ENCODE assay signal across 26 cellular contexts in the genomic region with DNA sequence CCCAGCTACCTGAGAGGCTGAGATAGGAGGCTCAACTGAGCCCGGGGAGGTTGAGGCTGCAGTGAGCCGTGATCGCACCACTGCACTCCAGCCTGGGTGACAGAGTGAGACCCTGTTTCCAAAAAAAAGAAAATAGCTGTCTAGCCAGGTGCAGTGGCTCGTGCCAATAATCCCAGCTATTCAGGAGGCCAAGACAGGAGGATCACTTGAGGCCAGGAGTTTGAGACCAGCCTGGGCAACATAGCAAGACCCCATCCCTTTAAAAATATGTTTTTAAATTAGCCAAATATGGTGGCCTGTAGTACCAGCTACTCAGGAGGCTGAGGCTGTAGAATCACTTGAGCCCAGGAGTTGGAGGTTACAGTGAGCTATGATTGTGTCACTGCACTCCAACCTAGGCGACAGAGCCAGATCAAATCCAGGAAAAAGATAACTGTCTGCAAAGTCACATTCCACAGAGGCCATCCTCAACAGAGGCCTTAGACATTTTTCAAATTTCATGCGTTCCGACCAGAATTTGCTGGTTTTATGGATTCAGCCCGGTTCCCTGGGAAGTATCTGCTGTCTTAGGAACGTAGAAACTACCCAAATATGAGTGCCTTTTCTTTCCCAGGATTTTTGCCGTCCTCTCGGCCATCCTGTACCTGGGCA. TPM values are rescaled to one million over a fixed set of nuclear protein-coding genes. Genes with fewer than 3 reads are reported as not detected.
DNase-seq lines count a peak whose midpoint lies in the region; ATAC-seq, FAIRE-seq and TF ChIP-seq lines count a peak whose summit lies in the region.
"Had no signal": no experiment of that assay in that cellular context is flagged by ENCODE, and none has a peak within 500 bp of the region (broad histone marks: within the 10 kb centered on the region; RNA-seq: fewer than 3 reads in every experiment).

No MANE protein-coding gene starts in this region.

- H3K9ac ChIP-seq in HepG2 (ENCODE audit: insufficient read depth, low read depth, low read length): no peak overlapping the region

- peaks cover 13% of the 10 kb centered on the region for H3K4me1 ChIP-seq in HepG2 (ENCODE audit: insufficient read depth, low read length)
- peaks cover 0 to 11% (median 0%) of the 10 kb centered on the region in 4 donors for H3K4me1 ChIP-seq in right lobe of liver
- H3K4me1 ChIP-seq: BE2C had no signal

- H3K9me3 Mint-ChIP-seq in naive B cell: no peaks in the 10 kb centered on the region
- H3K9me3 Mint-ChIP-seq in stimulated activated memory B cell treated with anti-CD40 and anti-IgM and Interleukin-4, amounts not matched to agents 10 μg/mL and 1 μg/mL and 100 μg/mL, for 72 hours: no peaks in the 10 kb centered on the region
- H3K9me3 Mint-ChIP-seq in naive thymus-derived CD8-positive, alpha-beta T cell: no peaks in the 10 kb centered on the region
- H3K9me3 Mint-ChIP-seq: IgD-negative memory B cell had no signal

- TF ChIP-seq CTCF in HepG2 (CRISPR knock-in tag; IDR thresholded peaks at IDR 0.05) (no peak), right lobe of liver (IDR thresholded peaks at IDR 0.05) (no peak)

- FAIRE-seq in HepG2 (lab: Jason Lieb, UNC) (no peak), RCC 7860 (lab: Jason Lieb, UNC) (no peak)
- FAIRE-seq: GM12891, H1 had no signal

- peaks cover 3 to 36% of the 10 kb centered on the region in 2 experiments; a peak in 3 of 5 replicates for H3K36me3 ChIP-seq in HepG2 (replicated peaks in 1 of 2; ENCODE audit: control insufficient read depth in 1 of 2, insufficient read depth in 2 of 2, low read length in 2 of 2)
- H3K36me3 ChIP-seq in right lobe of liver: peaks cover 0 to 53% (median 18%) of the 10 kb centered on the region in 4 donors

- H3K27me3 ChIP-seq in HepG2 (ENCODE audit: control insufficient read depth in 1 of 2, insufficient read depth in 2 of 2, low read length in 2 of 2): no peaks in the 10 kb centered on the region
- H3K27me3 ChIP-seq in right lobe of liver: no peaks in the 10 kb centered on the region
- H3K27me3 ChIP-seq: BE2C had no signal

- H3K4me3 Mint-ChIP-seq in naive B cell: no peak overlapping the region
- no peak overlapping the region for H3K4me3 Mint-ChIP-seq in stimulated activated memory B cell treated with anti-CD40 and anti-IgM and Interleukin-4, amounts not matched to agents 10 μg/mL and 1 μg/mL and 100 μg/mL, for 72 hours
- no peak overlapping the region for H3K4me3 Mint-ChIP-seq in naive thymus-derived CD8-positive, alpha-beta T cell

- no peak for TF ChIP-seq RAD21 in HepG2 (CRISPR knock-in tag; IDR thresholded peaks at IDR 0.05)

- POLR2A ChIA-PET in HepG2 (lab: Yijun Ruan, JAX): no interaction called here
- POLR2A ChIA-PET in naive thymus-derived CD8-positive, alpha-beta T cell (lab: Charles Lee): interaction anchor here (0.5 kb wide), 1 partner anchor 35 kb away, joined by 4 read pairs; no protein-coding TSS in a partner anchor

- no peak overlapping the region for H3K4me3 ChIP-seq in HepG2 (replicated peaks in 1 of 3; ENCODE audit: insufficient read depth in 1 of 3, low read depth in 2 of 3, low read length in 3 of 3)
- no peak overlapping the region for H3K4me3 ChIP-seq in right lobe of liver

- H3K9me3 ChIP-seq in HepG2 (ENCODE audit: low read length) (no peaks in the 10 kb centered on the region), right lobe of liver (no peaks in the 10 kb centered on the region)
- H3K9me3 ChIP-seq: BE2C had no signal

- TF ChIP-seq POLR2A in HepG2 (IDR thresholded peaks at IDR 0.05; ENCODE audit: insufficient read depth in 1 of 2, low read depth in 2 of 2, low read length in 2 of 2) (no peak), right lobe of liver (IDR thresholded peaks at IDR 0.05) (no peak)

- H3K27me3 Mint-ChIP-seq in naive B cell: no peaks in the 10 kb centered on the region
- no peaks in the 10 kb centered on the region for H3K27me3 Mint-ChIP-seq in stimulated activated memory B cell treated with anti-CD40 and anti-IgM and Interleukin-4, amounts not matched to agents 10 μg/mL and 1 μg/mL and 100 μg/mL, for 72 hours
- no peaks in the 10 kb centered on the region for H3K27me3 Mint-ChIP-seq in naive thymus-derived CD8-positive, alpha-beta T cell
- H3K27me3 Mint-ChIP-seq: IgD-negative memory B cell had no signal

- ATAC-seq in HepG2: no peak
- ATAC-seq in right lobe of liver: no peak
- ATAC-seq in naive B cell (ENCODE audit: low read depth in 2 of 2): no peak
- no peak for ATAC-seq in stimulated activated memory B cell treated with anti-CD40 and anti-IgM and Interleukin-4, amounts not matched to agents 10 μg/mL and 1 μg/mL and 100 μg/mL, for 72 hours
- no peak for ATAC-seq in GM21576 (IDR thresholded peaks at IDR 0.05; ENCODE audit: unreplicated experiment)
- no peak for ATAC-seq in naive thymus-derived CD8-positive, alpha-beta T cell
- ATAC-seq: Panc1 had no signal

- peaks cover 8 to 14% of the 10 kb centered on the region in 2 donors for H3K36me3 Mint-ChIP-seq in naive B cell
- peaks cover 59% of the 10 kb centered on the region for H3K36me3 Mint-ChIP-seq in stimulated activated memory B cell treated with anti-CD40 and anti-IgM and Interleukin-4, amounts not matched to agents 10 μg/mL and 1 μg/mL and 100 μg/mL, for 72 hours
- H3K36me3 Mint-ChIP-seq in naive thymus-derived CD8-positive, alpha-beta T cell: peaks cover 0 to 96% (median 21%) of the 10 kb centered on the region in 3 donors
- H3K36me3 Mint-ChIP-seq: IgD-negative memory B cell had no signal

- DNase-seq in HepG2 (ENCODE audit: low spot score) (no peak), right lobe of liver (no peak), naive B cell (no peak), RPMI8226 (no peak), RCC 7860 (ENCODE audit: low spot score) (no peak)
- no peak for DNase-seq in naive thymus-derived CD8-positive, alpha-beta T cell
- DNase-seq: 8988T, ACHN, BE2C, Calu3, DMS79 treated with DMSO at 0.1 percent for 48 hours, GF-D8, HCEC 1CT, NCI-H1048, NCI-H1417, NCI-H1694, NCI-H2029 treated with DMSO at 0.1 percent for 48 hours, NCI-H446 treated with DMSO at 0.1 percent for 48 hours, NCI-H69, SIG-M5 had no signal

- H3K27ac ChIP-seq in HepG2 (ENCODE audit: extremely low read length, insufficient read depth, low read length) (no peak overlapping the region), right lobe of liver (no peak overlapping the region)

- H2AFZ ChIP-seq in HepG2 (ENCODE audit: low read length): no peak overlapping the region

- H3K4me2 ChIP-seq in HepG2 (ENCODE audit: low read depth, low read length): no peak overlapping the region

- H4K20me1 ChIP-seq in HepG2 (ENCODE audit: insufficient read depth, low read length): no peaks in the 10 kb centered on the region

- H3K27ac Mint-ChIP-seq in naive B cell: peak overlapping the region in 5 of 6 donors; percentile 14 to 79 (median 59)
- peak overlapping the region; percentile 76 for H3K27ac Mint-ChIP-seq in stimulated activated memory B cell treated with anti-CD40 and anti-IgM and Interleukin-4, amounts not matched to agents 10 μg/mL and 1 μg/mL and 100 μg/mL, for 72 hours
- H3K27ac Mint-ChIP-seq in naive thymus-derived CD8-positive, alpha-beta T cell: peak overlapping the region in 3 of 10 donors; percentile 29 to 38 (median 34)

- in situ Hi-C loops in HepG2 (cut with HindIII; ENCODE audit: extremely low pct_ligation_motif_present, low pct_unique_long_range_greater_than_20kb): no loop called here

- 98% methylated on average over 11 of the region's 11 CpGs for WGBS in HepG2 (ENCODE audit: low lambda C conversion rate)
- 88% methylated on average over 6 of the region's 11 CpGs for WGBS in right lobe of liver (ENCODE audit: insufficient coverage, low coverage, low lambda C conversion rate, missing lambda C conversion rate)

- BruUV-seq in HepG2 (replicated peaks; lab: Mats Ljungman, UMichigan): no TSS peak

- H3K4me1 Mint-ChIP-seq in naive B cell: peaks cover 3% of the 10 kb centered on the region in 3 donors
- H3K4me1 Mint-ChIP-seq in stimulated activated memory B cell treated with anti-CD40 and anti-IgM and Interleukin-4, amounts not matched to agents 10 μg/mL and 1 μg/mL and 100 μg/mL, for 72 hours: peaks cover 4% of the 10 kb centered on the region
- H3K4me1 Mint-ChIP-seq in naive thymus-derived CD8-positive, alpha-beta T cell: peaks cover 0 to 2% (median under 1%) of the 10 kb centered on the region in 4 donors

- no peaks in the 10 kb centered on the region for H3K79me2 ChIP-seq in HepG2 (ENCODE audit: insufficient read depth, low read length)

- CTCF ChIA-PET in HepG2 (lab: Yijun Ruan, JAX; ENCODE audit: low intra/inter-chr PET ratio, low total read pairs): no interaction called here

- intact Hi-C loops in HepG2 (cut with micrococcal nuclease; ENCODE audit: unreplicated experiment): loop anchor here (5.0 kb wide), 1 partner anchor 214 kb away; no protein-coding TSS in a partner anchor
- intact Hi-C loops in right lobe of liver (cut with DNase I): no loop called here

- TF ChIP-seq EP300 in HepG2 (IDR thresholded peaks at IDR 0.05; ENCODE audit: low read depth in 2 of 2, low read length in 2 of 2) (no peak), HepG2 (CRISPR knock-in tag; IDR thresholded peaks at IDR 0.05; ENCODE audit: borderline replicate concordance) (no peak)

RNA-seq across cellular contexts. Expression of gene USE1, which starts 58.7 kb away (rescaled TPM):
- total RNA-seq in HepG2 (2016; rRNA removed; fragmentation: Illumina TruSeq; extraction: Trizol) (9.9 and 10.3 TPM in 2 replicates), right lobe of liver (10 to 100 TPM; 13.5 to 20.3 (median 18.6) TPM)
- total RNA-seq in HepG2 (2016; cell fraction: cytosol; rRNA removed; fragmentation: Illumina TruSeq; extraction: Trizol; ENCODE audit: low read depth): 7.1 and 12.3 TPM in 2 replicates
- total RNA-seq in HepG2 (2016; cell fraction: insoluble cytoplasmic fraction; rRNA removed; fragmentation: Illumina TruSeq; extraction: Trizol): 10.7 and 11.6 TPM in 2 replicates
- total RNA-seq in HepG2 (2016; cell fraction: membrane; rRNA removed; fragmentation: Illumina TruSeq; extraction: Trizol): 12.0 and 15.3 TPM in 2 replicates
- total RNA-seq in HepG2 (2016; cell fraction: nucleus; rRNA removed; fragmentation: Illumina TruSeq; extraction: Trizol): 6.2 and 7.0 TPM in 2 replicates
- polyA plus RNA-seq in HepG2 (2011; rRNA removed) (16.3 and 17.6 TPM in 2 replicates), naive B cell (ENCODE audit: low read depth in 6 of 6) (10 to 100 TPM; 46.2 to 70.0 (median 58.7) TPM)
- 16.8 and 22.4 TPM in 2 replicates for polyA plus RNA-seq in HepG2 (2011; cell fraction: cytosol; rRNA removed)
- 10.1 and 12.6 TPM in 2 replicates for polyA plus RNA-seq in HepG2 (2011; cell fraction: nucleus; rRNA removed)
- 9.7 and 10.1 TPM in 2 replicates for polyA plus RNA-seq in HepG2 (2012)
- 24.0 and 30.1 TPM in 2 replicates for polyA plus RNA-seq in HepG2 (2016; cell fraction: cytosol; fragmentation: Illumina TruSeq; extraction: Trizol; ENCODE audit: low read depth)
- polyA plus RNA-seq in HepG2 (2016; cell fraction: insoluble cytoplasmic fraction; fragmentation: Illumina TruSeq; extraction: Trizol; ENCODE audit: low read depth): 22.5 and 22.6 TPM in 2 replicates
- 21.6 and 24.0 TPM in 2 replicates for polyA plus RNA-seq in HepG2 (2016; cell fraction: membrane; fragmentation: Illumina TruSeq; extraction: Trizol; ENCODE audit: low read depth)
- polyA plus RNA-seq in HepG2 (2016; cell fraction: nucleus; fragmentation: Illumina TruSeq; extraction: Trizol; ENCODE audit: insufficient read depth, low read depth): 20.5 and 25.4 TPM in 2 replicates
- polyA minus RNA-seq in HepG2 (2011; rRNA and poly(A)+ RNA removed; ENCODE audit: low replicate concordance): 10.8 and 31.8 TPM in 2 replicates
- 5.4 and 6.4 TPM in 2 replicates for polyA minus RNA-seq in HepG2 (2011; cell fraction: cytosol; rRNA and poly(A)+ RNA removed)
- 8.2 and 9.4 TPM in 2 replicates for polyA minus RNA-seq in HepG2 (2011; cell fraction: nucleus; rRNA and poly(A)+ RNA removed)
- total RNA-seq in naive thymus-derived CD8-positive, alpha-beta T cell: 10 to 100 TPM; 49.7 to 56.7 TPM
- polyA plus RNA-seq in naive thymus-derived CD8-positive, alpha-beta T cell: 10 to 100 TPM; 50.4 to 69.0 (median 57.0) TPM
